20 cellular contexts compared by ENCODE assay signal in the genomic region with DNA sequence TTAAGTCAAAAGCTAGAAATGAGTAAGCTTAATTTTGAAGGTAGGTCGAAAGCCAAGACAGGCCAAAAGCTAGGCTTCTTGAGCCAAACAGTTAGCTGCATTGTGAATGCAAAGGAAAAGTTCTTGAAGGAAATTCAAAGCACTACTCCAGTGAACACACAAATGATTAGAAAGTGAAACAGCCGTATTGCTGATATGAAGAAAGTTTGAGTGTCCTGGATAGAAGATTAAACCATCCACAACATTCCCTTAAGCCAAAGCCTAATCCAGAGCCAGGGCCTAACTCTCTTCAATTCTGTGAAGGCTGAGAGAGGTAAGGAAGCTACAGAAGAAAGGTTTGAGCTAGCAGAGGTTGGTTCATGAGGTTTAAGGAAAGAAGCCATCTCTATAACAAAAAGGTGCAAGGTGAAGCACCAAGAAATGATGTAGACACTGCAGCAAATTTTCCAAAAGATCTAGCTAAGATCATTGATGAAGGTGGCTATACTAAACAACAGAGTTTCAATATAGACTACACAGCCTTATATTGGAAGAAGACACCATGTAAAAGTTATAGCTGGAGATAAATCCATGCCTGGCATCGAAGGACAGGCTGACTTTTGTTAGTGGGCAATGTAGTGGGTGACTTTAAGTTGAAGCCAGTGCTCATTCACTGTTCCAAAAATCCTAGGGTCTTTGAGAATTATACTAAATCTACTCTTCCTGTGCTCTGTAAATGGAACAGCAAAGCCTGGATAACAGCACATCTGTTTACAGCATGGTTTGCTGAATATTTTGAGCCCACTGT.
DNase-seq lines count a peak whose midpoint lies in the region; ATAC-seq and TF ChIP-seq lines count a peak whose summit lies in the region.
"Had no signal": no experiment of that assay in that cellular context is flagged by ENCODE, and none has a peak within 500 bp of the region (broad histone marks: within the 10 kb centered on the region; RNA-seq: fewer than 3 reads in every experiment).

No MANE protein-coding gene starts in this region.

- TF ChIP-seq CTCF in GM12865 (IDR thresholded peaks at IDR 0.05; ENCODE audit: insufficient read depth, low read depth, low read length, missing control alignments), result no peak

- ATAC-seq in HG02870 (IDR thresholded peaks at IDR 0.05; ENCODE audit: unreplicated experiment), result peak; percentile 47
- ATAC-seq: HCT116 had no signal

- H3K27ac ChIP-seq in cingulate gyrus (ENCODE audit: low read depth, low read length), result peak overlapping the region; percentile 16
- peak overlapping the region; percentile 74 for H3K27ac ChIP-seq in stomach smooth muscle (ENCODE audit: low read length)

- peaks cover 8 to 11% of the 10 kb centered on the region in 2 donors for H3K36me3 ChIP-seq in stomach smooth muscle (ENCODE audit: control insufficient read depth in 2 of 2, insufficient read depth in 2 of 2, low read length in 2 of 2)
- H3K36me3 ChIP-seq: BE2C had no signal

- H3K9me3 ChIP-seq in stomach smooth muscle (ENCODE audit: control insufficient read depth in 2 of 2, low read length in 2 of 2), result no peaks in the 10 kb centered on the region
- H3K9me3 ChIP-seq: BE2C had no signal

- H3K27me3 ChIP-seq in stomach smooth muscle (ENCODE audit: control insufficient read depth in 1 of 2, insufficient read depth in 2 of 2, low read length in 2 of 2), result no peaks in the 10 kb centered on the region
- H3K27me3 ChIP-seq: BE2C had no signal

- H3K9ac ChIP-seq in stomach smooth muscle (ENCODE audit: low read length in 2 of 2), result no peak overlapping the region

- H3K4me1 ChIP-seq in stomach smooth muscle (ENCODE audit: control insufficient read depth, insufficient read depth, low read length), result peaks cover 39% of the 10 kb centered on the region
- H3K4me1 ChIP-seq: BE2C had no signal

- DNase-seq in GM12865 (ENCODE audit: low read depth) (peak; percentile 12), SKM-1 (lab: John Stamatoyannopoulos, UW; ENCODE audit: unreplicated experiment) (no peak), kidney glomerular epithelial cell (lab: John Stamatoyannopoulos, UW) (no peak)
- DNase-seq: ACHN; BE2C; C1 segment of cervical spinal cord; CD4-positive, CD25-positive, alpha-beta regulatory T cell; CD8-positive, alpha-beta memory T cell; COR-L47; DMS 273 treated with DMSO at 0.1 percent for 48 hours; DMS53; DND-41; EL; GOT3; H7; HFFc6 had no signal

- no peak overlapping the region for H3K4me3 ChIP-seq in GM12865 (ENCODE audit: low read depth, low read length)
- H3K4me3 ChIP-seq in stomach smooth muscle (ENCODE audit: low read length in 2 of 2), result no peak overlapping the region
